1 cellular context compared by ENCODE assay signal in genomic region chr15:77144492-77145070, GRCh38.
TF ChIP-seq lines count a peak whose summit lies in the region.

No MANE protein-coding gene starts in this region.

TF ChIP-seq in GM23338, 12 proteins besides CTCF, POLR2A, EP300 and RAD21 (continued from another document):
- TF ChIP-seq, protein P1, sequence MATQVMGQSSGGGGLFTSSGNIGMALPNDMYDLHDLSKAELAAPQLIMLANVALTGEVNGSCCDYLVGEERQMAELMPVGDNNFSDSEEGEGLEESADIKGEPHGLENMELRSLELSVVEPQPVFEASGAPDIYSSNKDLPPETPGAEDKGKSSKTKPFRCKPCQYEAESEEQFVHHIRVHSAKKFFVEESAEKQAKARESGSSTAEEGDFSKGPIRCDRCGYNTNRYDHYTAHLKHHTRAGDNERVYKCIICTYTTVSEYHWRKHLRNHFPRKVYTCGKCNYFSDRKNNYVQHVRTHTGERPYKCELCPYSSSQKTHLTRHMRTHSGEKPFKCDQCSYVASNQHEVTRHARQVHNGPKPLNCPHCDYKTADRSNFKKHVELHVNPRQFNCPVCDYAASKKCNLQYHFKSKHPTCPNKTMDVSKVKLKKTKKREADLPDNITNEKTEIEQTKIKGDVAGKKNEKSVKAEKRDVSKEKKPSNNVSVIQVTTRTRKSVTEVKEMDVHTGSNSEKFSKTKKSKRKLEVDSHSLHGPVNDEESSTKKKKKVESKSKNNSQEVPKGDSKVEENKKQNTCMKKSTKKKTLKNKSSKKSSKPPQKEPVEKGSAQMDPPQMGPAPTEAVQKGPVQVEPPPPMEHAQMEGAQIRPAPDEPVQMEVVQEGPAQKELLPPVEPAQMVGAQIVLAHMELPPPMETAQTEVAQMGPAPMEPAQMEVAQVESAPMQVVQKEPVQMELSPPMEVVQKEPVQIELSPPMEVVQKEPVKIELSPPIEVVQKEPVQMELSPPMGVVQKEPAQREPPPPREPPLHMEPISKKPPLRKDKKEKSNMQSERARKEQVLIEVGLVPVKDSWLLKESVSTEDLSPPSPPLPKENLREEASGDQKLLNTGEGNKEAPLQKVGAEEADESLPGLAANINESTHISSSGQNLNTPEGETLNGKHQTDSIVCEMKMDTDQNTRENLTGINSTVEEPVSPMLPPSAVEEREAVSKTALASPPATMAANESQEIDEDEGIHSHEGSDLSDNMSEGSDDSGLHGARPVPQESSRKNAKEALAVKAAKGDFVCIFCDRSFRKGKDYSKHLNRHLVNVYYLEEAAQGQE (IDR thresholded peaks at IDR 0.05; ENCODE audit: unreplicated experiment): no peak
- no peak for TF ChIP-seq ZNF331 (CRISPR knock-in tag; IDR thresholded peaks at IDR 0.05; ENCODE audit: low read depth)
